ENCODE assay signal across 21 cellular contexts in genomic region chr10:28948045-28948444, GRCh38.
"Had no signal": no experiment of that assay in that cellular context is flagged by ENCODE, and none has a peak within 500 bp of the region (broad histone marks: within the 10 kb centered on the region; RNA-seq: fewer than 3 reads in every experiment).

No MANE protein-coding gene starts in this region.

- H3K4me1 ChIP-seq: right lobe of liver, thyroid gland had no signal

- H3K36me3 ChIP-seq: right lobe of liver, thyroid gland, WERI-Rb-1 had no signal

- H3K9me3 ChIP-seq: right lobe of liver, thyroid gland had no signal

- ATAC-seq: activated CD8-positive, alpha-beta memory T cell treated with anti-CD3 and anti-CD28 coated beads, Interleukin-2, amount 10 ng/mL, durations not matched to agents 7 days and 5 days; activated CD8-positive, alpha-beta T cell treated with anti-CD3 and anti-CD28 coated beads for 36 hours; left lobe of liver; naive thymus-derived CD4-positive, alpha-beta T cell had no signal

- H3K27ac ChIP-seq: coronary artery, right lobe of liver, skin epidermis, thyroid gland, WERI-Rb-1 had no signal

- DNase-seq: activated CD4-positive, alpha-beta T cell treated with anti-CD3 and anti-CD28 coated beads, Interleukin-2, amount 10 ng/mL, durations not matched to agents 7 days and 5 days; activated CD4-positive, CD25-positive, alpha-beta regulatory T cell treated with anti-CD3 and anti-CD28 coated beads, Interleukin-2, amount 50 U/mL, for 72 hours; activated CD8-positive, alpha-beta memory T cell treated with anti-CD3 and anti-CD28 coated beads, Interleukin-2, amount 10 ng/mL, durations not matched to agents 7 days and 5 days; activated CD8-positive, alpha-beta T cell treated with anti-CD3 and anti-CD28 coated beads for 36 hours; activated effector memory CD4-positive, alpha-beta T cell treated with anti-CD3 and anti-CD28 coated beads, Interleukin-2, amount 50 U/mL, for 16 hours; activated naive CD4-positive, alpha-beta T cell treated with anti-CD3 and anti-CD28 coated beads, Interleukin-2, amount 10 ng/mL, durations not matched to agents 7 days and 5 days; activated T-cell treated with anti-CD3 and anti-CD28 coated beads for 4 hours; anterior cingulate cortex; erythroblast; foreskin melanocyte; naive thymus-derived CD4-positive, alpha-beta T cell; posterior cingulate gyrus; right lobe of liver; stimulated activated CD4-positive, alpha-beta T cell treated with anti-CD3 and anti-CD28 coated beads, Interleukin-1b, Interleukin-23, amount 100 ng/mL, for 48 hours; substantia nigra; thyroid gland; WERI-Rb-1 had no signal

- FAIRE-seq: TTC549 had no signal

- H3K4me3 ChIP-seq: coronary artery, right lobe of liver, skin epidermis, thyroid gland had no signal

- H3K27me3 ChIP-seq: right lobe of liver, thyroid gland had no signal
